Comparison of ENCODE assay signal across 8 cellular contexts in genomic region chr15:74438696-74439316, GRCh38. TPM values are rescaled to one million over a fixed set of nuclear protein-coding genes. Genes with fewer than 3 reads are reported as not detected.
DNase-seq lines count a peak whose midpoint lies in the region; ATAC-seq, FAIRE-seq and TF ChIP-seq lines count a peak whose summit lies in the region.

No MANE protein-coding gene starts in this region.

- CTCF ChIA-PET in HepG2 (lab: Yijun Ruan, JAX; ENCODE audit: low intra/inter-chr PET ratio, low total read pairs): interaction anchor here (0.8 to 4.2 kb wide), 5 partner anchors 22 to 65 kb away, joined by 3 to 77 read pairs (median 12); partner anchors contain the start of gene UBL7

- intact Hi-C loops in HepG2 (cut with micrococcal nuclease; ENCODE audit: unreplicated experiment): loop anchor here (1.0 to 2.0 kb wide), 2 partner anchors 50 to 57 kb away; no protein-coding TSS in a partner anchor

- POLR2A ChIA-PET in HepG2 (lab: Yijun Ruan, JAX): interaction anchor here (1.2 to 9.5 kb wide), 6 partner anchors 8 to 65 kb away, joined by 3 to 357 read pairs (median 56); partner anchors contain the start of gene UBL7

- H3K9me3 ChIP-seq in HepG2 (ENCODE audit: low read length): no peaks in the 10 kb centered on the region

- no TSS peak for BruUV-seq in HepG2 (replicated peaks; lab: Mats Ljungman, UMichigan)

- H3K27me3 ChIP-seq in HepG2 (ENCODE audit: control insufficient read depth in 1 of 2, insufficient read depth in 2 of 2, low read length in 2 of 2): no peaks in the 10 kb centered on the region

- TF ChIP-seq CTCF in chondrocyte (IDR thresholded peaks at IDR 0.05) (peak; percentile 96), HepG2 (CRISPR knock-in tag; IDR thresholded peaks at IDR 0.05) (peak; percentile 97)

- H2AFZ ChIP-seq in HepG2 (ENCODE audit: low read length): no peak overlapping the region

- 0 out of 2 replicates have a peak overlapping the region, but pooled peaks have one; percentile 5 for H3K4me2 ChIP-seq in HepG2 (ENCODE audit: low read depth, low read length)

- WGBS in HepG2 (ENCODE audit: low lambda C conversion rate): 6% methylated on average over 2 of the region's 2 CpGs

- ATAC-seq in HG03095 (IDR thresholded peaks at IDR 0.05; ENCODE audit: unreplicated experiment): peak; percentile 44
- 0 out of 3 replicates have a peak, but pooled peaks have one; percentile 7 for ATAC-seq in HepG2
- ATAC-seq in HG03159 (IDR thresholded peaks at IDR 0.05; ENCODE audit: unreplicated experiment): no peak

- peak; percentile 95 for FAIRE-seq in HepG2 (lab: Jason Lieb, UNC)

- peaks cover 76% of the 10 kb centered on the region for H3K4me1 ChIP-seq in HepG2 (ENCODE audit: insufficient read depth, low read length)

- peaks cover 13% of the 10 kb centered on the region for H3K4me1 Mint-ChIP-seq in chondrocyte (ENCODE audit: low read depth)

- DNase-seq in D341Med (ENCODE audit: low spot score): peak; percentile 86
- peak; percentile 55 to 89 for DNase-seq in NCI-H526 (lab: John Stamatoyannopoulos, UW)
- peak; percentile 72 for DNase-seq in activated CD4-positive, alpha-beta T cell treated with anti-CD3 and anti-CD28 coated beads, Interleukin-2, amount 50 U/mL, for 1 hour
- DNase-seq in chondrocyte (ENCODE audit: low spot score): peak; percentile 55
- peak; percentile 69 for DNase-seq in HepG2 (ENCODE audit: low spot score)
- DNase-seq in stimulated activated CD8-positive, alpha-beta memory T cell treated with anti-CD3 and anti-CD28 coated beads, Interleukin-12 subunit alpha, Interleukin-12 subunit beta, amount 100 ng/mL, for 1 hour (ENCODE audit: low read depth): peak; percentile 58

- H3K9me3 Mint-ChIP-seq in chondrocyte (ENCODE audit: low read depth): no peaks in the 10 kb centered on the region

- H3K36me3 ChIP-seq in HepG2 (replicated peaks in 1 of 2; ENCODE audit: control insufficient read depth in 1 of 2, insufficient read depth in 2 of 2, low read length in 2 of 2): peaks cover 11 to 19% of the 10 kb centered on the region in 2 experiments; a peak in 4 of 5 replicates

- H3K27me3 Mint-ChIP-seq in chondrocyte (ENCODE audit: low read depth): peaks cover 5% of the 10 kb centered on the region

- TF ChIP-seq RAD21 in HepG2 (CRISPR knock-in tag; IDR thresholded peaks at IDR 0.05): peak; percentile 92

- no peak overlapping the region for H3K4me3 Mint-ChIP-seq in chondrocyte (ENCODE audit: unreplicated experiment)

- no peaks in the 10 kb centered on the region for H4K20me1 ChIP-seq in HepG2 (ENCODE audit: insufficient read depth, low read length)

- no peaks in the 10 kb centered on the region for H3K36me3 Mint-ChIP-seq in chondrocyte (ENCODE audit: low read depth)

- TF ChIP-seq POLR2A in HepG2 (IDR thresholded peaks at IDR 0.05; ENCODE audit: insufficient read depth in 1 of 2, low read depth in 2 of 2, low read length in 2 of 2): no peak

- no peak overlapping the region for H3K9ac ChIP-seq in HepG2 (ENCODE audit: insufficient read depth, low read depth, low read length)

- H3K79me2 ChIP-seq in HepG2 (ENCODE audit: insufficient read depth, low read length): no peaks in the 10 kb centered on the region

- TF ChIP-seq EP300 in HepG2 (IDR thresholded peaks at IDR 0.05; ENCODE audit: low read depth in 2 of 2, low read length in 2 of 2): no peak
- TF ChIP-seq EP300 in HepG2 (CRISPR knock-in tag; IDR thresholded peaks at IDR 0.05; ENCODE audit: borderline replicate concordance): no peak

- no peak overlapping the region for H3K27ac ChIP-seq in HepG2 (ENCODE audit: extremely low read length, insufficient read depth, low read length)

- H3K27ac Mint-ChIP-seq in chondrocyte (ENCODE audit: unreplicated experiment): no peak overlapping the region

- in situ Hi-C loops in HepG2 (cut with HindIII; ENCODE audit: extremely low pct_ligation_motif_present, low pct_unique_long_range_greater_than_20kb): no loop called here

- no peak overlapping the region for H3K4me3 ChIP-seq in HepG2 (replicated peaks in 1 of 3; ENCODE audit: insufficient read depth in 1 of 3, low read depth in 2 of 3, low read length in 3 of 3)

TF ChIP-seq in HepG2, 621 proteins besides CTCF, POLR2A, EP300 and RAD21 (continues in another document):
- TF ChIP-seq IRF2 (CRISPR knock-in tag; IDR thresholded peaks at IDR 0.05) (peak; percentile 53; the same call in 1 of the 2 replicates), ZNF281 (CRISPR knock-in tag; IDR thresholded peaks at IDR 0.05; ENCODE audit: borderline replicate concordance) (peak; percentile 29; the same call in 1 of the 2 replicates)

RNA-seq across cellular contexts. Expression of gene SEMA7A, which starts 5.0 kb away (rescaled TPM):
- total RNA-seq in chondrocyte: 1.1 to 3.3 TPM (median 2.3 TPM) in 3 replicates
- 7.1 and 15.8 TPM in 2 replicates for total RNA-seq in HepG2 (2016; rRNA removed; fragmentation: Illumina TruSeq; extraction: Trizol)
- 6.7 and 6.9 TPM in 2 replicates for total RNA-seq in HepG2 (2016; cell fraction: cytosol; rRNA removed; fragmentation: Illumina TruSeq; extraction: Trizol; ENCODE audit: low read depth)
- total RNA-seq in HepG2 (2016; cell fraction: insoluble cytoplasmic fraction; rRNA removed; fragmentation: Illumina TruSeq; extraction: Trizol): 5.8 and 16.8 TPM in 2 replicates
- total RNA-seq in HepG2 (2016; cell fraction: membrane; rRNA removed; fragmentation: Illumina TruSeq; extraction: Trizol): 6.1 and 7.5 TPM in 2 replicates
- total RNA-seq in HepG2 (2016; cell fraction: nucleus; rRNA removed; fragmentation: Illumina TruSeq; extraction: Trizol): 18.1 and 21.2 TPM in 2 replicates
- polyA plus RNA-seq in HepG2 (2011; rRNA removed): 9.0 and 11.3 TPM in 2 replicates
- 9.5 and 11.5 TPM in 2 replicates for polyA plus RNA-seq in HepG2 (2011; cell fraction: cytosol; rRNA removed)
- polyA plus RNA-seq in HepG2 (2011; cell fraction: nucleus; rRNA removed): 27.8 and 40.2 TPM in 2 replicates
- 6.1 and 9.1 TPM in 2 replicates for polyA plus RNA-seq in HepG2 (2012)
- polyA plus RNA-seq in HepG2 (2016; cell fraction: cytosol; fragmentation: Illumina TruSeq; extraction: Trizol; ENCODE audit: low read depth): 0.77 and 0.90 TPM in 2 replicates
- 3.7 and 5.2 TPM in 2 replicates for polyA plus RNA-seq in HepG2 (2016; cell fraction: insoluble cytoplasmic fraction; fragmentation: Illumina TruSeq; extraction: Trizol; ENCODE audit: low read depth)
- polyA plus RNA-seq in HepG2 (2016; cell fraction: membrane; fragmentation: Illumina TruSeq; extraction: Trizol; ENCODE audit: low read depth): 2.0 and 2.2 TPM in 2 replicates
- polyA plus RNA-seq in HepG2 (2016; cell fraction: nucleus; fragmentation: Illumina TruSeq; extraction: Trizol; ENCODE audit: insufficient read depth, low read depth): 40.2 and 42.1 TPM in 2 replicates
- polyA minus RNA-seq in HepG2 (2011; rRNA and poly(A)+ RNA removed; ENCODE audit: low replicate concordance): 1.2 and 27.6 TPM in 2 replicates
- polyA minus RNA-seq in HepG2 (2011; cell fraction: cytosol; rRNA and poly(A)+ RNA removed): 8.8 and 9.2 TPM in 2 replicates
- 13.6 and 14.7 TPM in 2 replicates for polyA minus RNA-seq in HepG2 (2011; cell fraction: nucleus; rRNA and poly(A)+ RNA removed)

RNA-seq across cellular contexts. Expression of gene UBL7, which starts 22.2 kb away (rescaled TPM):
- total RNA-seq in chondrocyte (30.0 to 34.5 TPM (median 32.5 TPM) in 3 replicates), HepG2 (2016; rRNA removed; fragmentation: Illumina TruSeq; extraction: Trizol) (55.0 and 63.2 TPM in 2 replicates)
- total RNA-seq in HepG2 (2016; cell fraction: cytosol; rRNA removed; fragmentation: Illumina TruSeq; extraction: Trizol; ENCODE audit: low read depth): 40.0 and 66.0 TPM in 2 replicates
- total RNA-seq in HepG2 (2016; cell fraction: insoluble cytoplasmic fraction; rRNA removed; fragmentation: Illumina TruSeq; extraction: Trizol): 52.3 and 63.7 TPM in 2 replicates
- 56.6 and 72.2 TPM in 2 replicates for total RNA-seq in HepG2 (2016; cell fraction: membrane; rRNA removed; fragmentation: Illumina TruSeq; extraction: Trizol)
- 14.7 and 21.3 TPM in 2 replicates for total RNA-seq in HepG2 (2016; cell fraction: nucleus; rRNA removed; fragmentation: Illumina TruSeq; extraction: Trizol)
- 63.5 and 65.3 TPM in 2 replicates for polyA plus RNA-seq in HepG2 (2011; rRNA removed)
- polyA plus RNA-seq in HepG2 (2011; cell fraction: cytosol; rRNA removed): 57.8 and 86.0 TPM in 2 replicates
- polyA plus RNA-seq in HepG2 (2011; cell fraction: nucleus; rRNA removed): 25.5 and 27.0 TPM in 2 replicates
- 38.1 and 49.1 TPM in 2 replicates for polyA plus RNA-seq in HepG2 (2012)
- polyA plus RNA-seq in HepG2 (2016; cell fraction: cytosol; fragmentation: Illumina TruSeq; extraction: Trizol; ENCODE audit: low read depth): 60.3 and 88.5 TPM in 2 replicates
- 70.2 and 77.9 TPM in 2 replicates for polyA plus RNA-seq in HepG2 (2016; cell fraction: insoluble cytoplasmic fraction; fragmentation: Illumina TruSeq; extraction: Trizol; ENCODE audit: low read depth)
- polyA plus RNA-seq in HepG2 (2016; cell fraction: membrane; fragmentation: Illumina TruSeq; extraction: Trizol; ENCODE audit: low read depth): 79.8 and 95.5 TPM in 2 replicates
- 32.2 and 35.3 TPM in 2 replicates for polyA plus RNA-seq in HepG2 (2016; cell fraction: nucleus; fragmentation: Illumina TruSeq; extraction: Trizol; ENCODE audit: insufficient read depth, low read depth)
- polyA minus RNA-seq in HepG2 (2011; rRNA and poly(A)+ RNA removed; ENCODE audit: low replicate concordance): 109 and 162 TPM in 2 replicates
- 22.8 and 25.9 TPM in 2 replicates for polyA minus RNA-seq in HepG2 (2011; cell fraction: cytosol; rRNA and poly(A)+ RNA removed)
- 11.3 and 16.4 TPM in 2 replicates for polyA minus RNA-seq in HepG2 (2011; cell fraction: nucleus; rRNA and poly(A)+ RNA removed)
